ENCODE assay signal across 1 cellular context in genomic region chr10:30784896-30785605, GRCh38.
TF ChIP-seq lines count a peak whose summit lies in the region.

No MANE protein-coding gene starts in this region.

TF ChIP-seq in WTC11, 78 proteins besides CTCF, POLR2A, EP300 and RAD21 (continued from another document):
- TF ChIP-seq STAT6 (CRISPR knock-in tag; conservative IDR thresholded peaks at IDR 0.05; ENCODE audit: low read depth): no peak
- no peak for TF ChIP-seq RORB (CRISPR knock-in tag; IDR thresholded peaks at IDR 0.05)
- no peak for TF ChIP-seq NR1H2 (CRISPR knock-in tag; IDR thresholded peaks at IDR 0.05)
- no peak for TF ChIP-seq ZNF416 (CRISPR knock-in tag; IDR thresholded peaks at IDR 0.05)
- TF ChIP-seq ZNF423 (CRISPR knock-in tag; IDR thresholded peaks at IDR 0.05): peak; percentile 96
- TF ChIP-seq, protein P1, sequence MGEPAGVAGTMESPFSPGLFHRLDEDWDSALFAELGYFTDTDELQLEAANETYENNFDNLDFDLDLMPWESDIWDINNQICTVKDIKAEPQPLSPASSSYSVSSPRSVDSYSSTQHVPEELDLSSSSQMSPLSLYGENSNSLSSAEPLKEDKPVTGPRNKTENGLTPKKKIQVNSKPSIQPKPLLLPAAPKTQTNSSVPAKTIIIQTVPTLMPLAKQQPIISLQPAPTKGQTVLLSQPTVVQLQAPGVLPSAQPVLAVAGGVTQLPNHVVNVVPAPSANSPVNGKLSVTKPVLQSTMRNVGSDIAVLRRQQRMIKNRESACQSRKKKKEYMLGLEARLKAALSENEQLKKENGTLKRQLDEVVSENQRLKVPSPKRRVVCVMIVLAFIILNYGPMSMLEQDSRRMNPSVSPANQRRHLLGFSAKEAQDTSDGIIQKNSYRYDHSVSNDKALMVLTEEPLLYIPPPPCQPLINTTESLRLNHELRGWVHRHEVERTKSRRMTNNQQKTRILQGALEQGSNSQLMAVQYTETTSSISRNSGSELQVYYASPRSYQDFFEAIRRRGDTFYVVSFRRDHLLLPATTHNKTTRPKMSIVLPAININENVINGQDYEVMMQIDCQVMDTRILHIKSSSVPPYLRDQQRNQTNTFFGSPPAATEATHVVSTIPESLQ (CRISPR knock-in tag; IDR thresholded peaks at IDR 0.05): no peak
- TF ChIP-seq ARID4B (CRISPR knock-in tag; IDR thresholded peaks at IDR 0.05; ENCODE audit: borderline replicate concordance): no peak; the same call in 1 of the 2 replicates
- TF ChIP-seq, protein P2, sequence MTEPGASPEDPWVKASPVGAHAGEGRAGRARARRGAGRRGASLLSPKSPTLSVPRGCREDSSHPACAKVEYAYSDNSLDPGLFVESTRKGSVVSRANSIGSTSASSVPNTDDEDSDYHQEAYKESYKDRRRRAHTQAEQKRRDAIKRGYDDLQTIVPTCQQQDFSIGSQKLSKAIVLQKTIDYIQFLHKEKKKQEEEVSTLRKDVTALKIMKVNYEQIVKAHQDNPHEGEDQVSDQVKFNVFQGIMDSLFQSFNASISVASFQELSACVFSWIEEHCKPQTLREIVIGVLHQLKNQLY (CRISPR knock-in tag; IDR thresholded peaks at IDR 0.05): no peak
- no peak for TF ChIP-seq IRF2 (CRISPR knock-in tag; IDR thresholded peaks at IDR 0.05; ENCODE audit: borderline replicate concordance, low read depth)
- no peak for TF ChIP-seq SMAD3 (CRISPR knock-in tag; IDR thresholded peaks at IDR 0.05; ENCODE audit: borderline replicate concordance)
- TF ChIP-seq, protein P3, sequence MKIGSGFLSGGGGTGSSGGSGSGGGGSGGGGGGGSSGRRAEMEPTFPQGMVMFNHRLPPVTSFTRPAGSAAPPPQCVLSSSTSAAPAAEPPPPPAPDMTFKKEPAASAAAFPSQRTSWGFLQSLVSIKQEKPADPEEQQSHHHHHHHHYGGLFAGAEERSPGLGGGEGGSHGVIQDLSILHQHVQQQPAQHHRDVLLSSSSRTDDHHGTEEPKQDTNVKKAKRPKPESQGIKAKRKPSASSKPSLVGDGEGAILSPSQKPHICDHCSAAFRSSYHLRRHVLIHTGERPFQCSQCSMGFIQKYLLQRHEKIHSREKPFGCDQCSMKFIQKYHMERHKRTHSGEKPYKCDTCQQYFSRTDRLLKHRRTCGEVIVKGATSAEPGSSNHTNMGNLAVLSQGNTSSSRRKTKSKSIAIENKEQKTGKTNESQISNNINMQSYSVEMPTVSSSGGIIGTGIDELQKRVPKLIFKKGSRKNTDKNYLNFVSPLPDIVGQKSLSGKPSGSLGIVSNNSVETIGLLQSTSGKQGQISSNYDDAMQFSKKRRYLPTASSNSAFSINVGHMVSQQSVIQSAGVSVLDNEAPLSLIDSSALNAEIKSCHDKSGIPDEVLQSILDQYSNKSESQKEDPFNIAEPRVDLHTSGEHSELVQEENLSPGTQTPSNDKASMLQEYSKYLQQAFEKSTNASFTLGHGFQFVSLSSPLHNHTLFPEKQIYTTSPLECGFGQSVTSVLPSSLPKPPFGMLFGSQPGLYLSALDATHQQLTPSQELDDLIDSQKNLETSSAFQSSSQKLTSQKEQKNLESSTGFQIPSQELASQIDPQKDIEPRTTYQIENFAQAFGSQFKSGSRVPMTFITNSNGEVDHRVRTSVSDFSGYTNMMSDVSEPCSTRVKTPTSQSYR (CRISPR knock-in tag; IDR thresholded peaks at IDR 0.05): no peak
- TF ChIP-seq NFYB (CRISPR knock-in tag; conservative IDR thresholded peaks at IDR 0.05; ENCODE audit: low read depth): peak; percentile 55
- no peak for TF ChIP-seq FOXJ3 (CRISPR knock-in tag; IDR thresholded peaks at IDR 0.05; ENCODE audit: borderline replicate concordance)
- TF ChIP-seq ZNF232 (CRISPR knock-in tag; IDR thresholded peaks at IDR 0.05): no peak
- no peak for TF ChIP-seq GABPB1 (CRISPR knock-in tag; IDR thresholded peaks at IDR 0.05)
- TF ChIP-seq ELF4 (CRISPR knock-in tag; IDR thresholded peaks at IDR 0.05; ENCODE audit: low read depth): no peak
- TF ChIP-seq ATF3 (CRISPR knock-in tag; conservative IDR thresholded peaks at IDR 0.05): no peak
- TF ChIP-seq CDX4 (CRISPR knock-in tag; IDR thresholded peaks at IDR 0.05; ENCODE audit: borderline replicate concordance): no peak
- TF ChIP-seq, protein P4, sequence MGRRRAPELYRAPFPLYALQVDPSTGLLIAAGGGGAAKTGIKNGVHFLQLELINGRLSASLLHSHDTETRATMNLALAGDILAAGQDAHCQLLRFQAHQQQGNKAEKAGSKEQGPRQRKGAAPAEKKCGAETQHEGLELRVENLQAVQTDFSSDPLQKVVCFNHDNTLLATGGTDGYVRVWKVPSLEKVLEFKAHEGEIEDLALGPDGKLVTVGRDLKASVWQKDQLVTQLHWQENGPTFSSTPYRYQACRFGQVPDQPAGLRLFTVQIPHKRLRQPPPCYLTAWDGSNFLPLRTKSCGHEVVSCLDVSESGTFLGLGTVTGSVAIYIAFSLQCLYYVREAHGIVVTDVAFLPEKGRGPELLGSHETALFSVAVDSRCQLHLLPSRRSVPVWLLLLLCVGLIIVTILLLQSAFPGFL (CRISPR knock-in tag; IDR thresholded peaks at IDR 0.05; ENCODE audit: borderline replicate concordance): no peak
- TF ChIP-seq PRRX2 (CRISPR knock-in tag; IDR thresholded peaks at IDR 0.05): no peak
- TF ChIP-seq NR2C2 (CRISPR knock-in tag; IDR thresholded peaks at IDR 0.05): no peak
- no peak for TF ChIP-seq JAZF1 (CRISPR knock-in tag; IDR thresholded peaks at IDR 0.05)
- TF ChIP-seq ZNF121 (CRISPR knock-in tag; IDR thresholded peaks at IDR 0.05): no peak
- no peak for TF ChIP-seq ZNF425 (CRISPR knock-in tag; conservative IDR thresholded peaks at IDR 0.05)
- TF ChIP-seq ERG (CRISPR knock-in tag; IDR thresholded peaks at IDR 0.05): no peak
- TF ChIP-seq MYBL2 (CRISPR knock-in tag; IDR thresholded peaks at IDR 0.05): 0 out of 2 replicates have a peak, but pooled peaks have one; percentile 23
- TF ChIP-seq PRDM15 (CRISPR knock-in tag; IDR thresholded peaks at IDR 0.05): no peak
- no peak for TF ChIP-seq JUN (CRISPR knock-in tag; IDR thresholded peaks at IDR 0.05)
- no peak for TF ChIP-seq CREB1 (CRISPR knock-in tag; IDR thresholded peaks at IDR 0.05)
- peak; percentile 21; the same call in 1 of the 2 replicates for TF ChIP-seq TEAD1 (CRISPR knock-in tag; IDR thresholded peaks at IDR 0.05)
- no peak for TF ChIP-seq ZNF263 (CRISPR knock-in tag; IDR thresholded peaks at IDR 0.05; ENCODE audit: low read depth)
